In the genomic region with DNA sequence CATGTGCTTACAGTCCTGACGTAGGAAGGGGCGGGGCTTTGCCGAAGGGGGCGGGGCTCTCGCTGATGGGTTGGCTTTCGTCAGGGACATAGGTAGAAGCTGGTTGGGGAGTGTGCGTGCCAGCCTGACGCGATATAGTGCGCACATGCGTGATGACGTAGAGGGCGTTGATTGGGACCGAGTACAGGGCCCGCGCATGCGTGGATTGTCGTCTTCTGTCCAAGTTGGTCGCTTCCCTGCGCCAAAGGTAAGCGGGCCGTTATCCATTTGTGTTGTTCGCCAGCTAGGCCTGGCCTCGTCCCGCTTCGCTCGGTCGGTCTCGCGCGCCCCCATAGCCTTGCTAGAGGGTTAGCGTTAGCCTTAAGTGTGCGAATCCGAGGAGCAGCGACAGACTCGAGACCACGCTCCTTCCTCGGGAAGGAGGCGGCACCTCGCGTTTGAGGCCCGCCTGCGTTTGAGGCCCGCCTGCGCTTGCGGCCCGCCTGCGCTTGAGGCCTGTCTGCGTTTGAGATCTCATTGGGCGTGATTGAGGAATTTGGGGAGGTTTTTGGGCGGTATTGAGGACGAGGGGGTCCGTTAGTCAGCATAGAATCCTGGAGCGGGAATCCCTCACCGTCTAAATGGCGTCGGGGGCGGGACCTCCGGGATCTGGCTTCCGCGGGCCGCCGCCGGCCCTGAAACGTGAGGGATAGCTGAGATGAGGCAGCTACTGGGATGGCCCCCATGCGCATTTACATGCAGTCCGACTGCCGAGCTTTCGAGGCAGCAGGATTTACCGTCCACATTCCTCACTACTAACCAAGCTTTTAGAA, we compare ENCODE assay signal across 1 cellular context.
TF ChIP-seq lines count a peak whose summit lies in the region.

A gene (plus strand): TSS at position 197 of the 812 bp plus-strand sequence. CDS start 710 bp downstream, outside the sequence.

TF ChIP-seq in K562, 482 proteins besides CTCF, POLR2A, EP300 and RAD21 (continued from another document and continues in another):
- TF ChIP-seq, protein P1, sequence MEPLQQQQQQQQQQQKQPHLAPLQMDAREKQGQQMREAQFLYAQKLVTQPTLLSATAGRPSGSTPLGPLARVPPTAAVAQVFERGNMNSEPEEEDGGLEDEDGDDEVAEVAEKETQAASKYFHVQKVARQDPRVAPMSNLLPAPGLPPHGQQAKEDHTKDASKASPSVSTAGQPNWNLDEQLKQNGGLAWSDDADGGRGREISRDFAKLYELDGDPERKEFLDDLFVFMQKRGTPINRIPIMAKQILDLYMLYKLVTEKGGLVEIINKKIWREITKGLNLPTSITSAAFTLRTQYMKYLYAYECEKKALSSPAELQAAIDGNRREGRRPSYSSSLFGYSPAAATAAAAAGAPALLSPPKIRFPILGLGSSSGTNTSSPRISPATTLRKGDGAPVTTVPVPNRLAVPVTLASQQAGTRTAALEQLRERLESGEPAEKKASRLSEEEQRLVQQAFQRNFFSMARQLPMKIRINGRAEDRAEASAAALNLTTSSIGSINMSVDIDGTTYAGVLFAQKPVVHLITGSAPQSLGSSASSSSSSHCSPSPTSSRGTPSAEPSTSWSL (CRISPR knock-in tag; IDR thresholded peaks at IDR 0.05; ENCODE audit: borderline replicate concordance) = no peak
- no peak for TF ChIP-seq ZNF764 (CRISPR knock-in tag; IDR thresholded peaks at IDR 0.05; ENCODE audit: low read depth)
- no peak for TF ChIP-seq ZNF778 (CRISPR knock-in tag; IDR thresholded peaks at IDR 0.05)
- TF ChIP-seq, protein P2, sequence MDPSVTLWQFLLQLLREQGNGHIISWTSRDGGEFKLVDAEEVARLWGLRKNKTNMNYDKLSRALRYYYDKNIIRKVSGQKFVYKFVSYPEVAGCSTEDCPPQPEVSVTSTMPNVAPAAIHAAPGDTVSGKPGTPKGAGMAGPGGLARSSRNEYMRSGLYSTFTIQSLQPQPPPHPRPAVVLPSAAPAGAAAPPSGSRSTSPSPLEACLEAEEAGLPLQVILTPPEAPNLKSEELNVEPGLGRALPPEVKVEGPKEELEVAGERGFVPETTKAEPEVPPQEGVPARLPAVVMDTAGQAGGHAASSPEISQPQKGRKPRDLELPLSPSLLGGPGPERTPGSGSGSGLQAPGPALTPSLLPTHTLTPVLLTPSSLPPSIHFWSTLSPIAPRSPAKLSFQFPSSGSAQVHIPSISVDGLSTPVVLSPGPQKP (CRISPR knock-in tag; IDR thresholded peaks at IDR 0.05) = no peak
- TF ChIP-seq, protein P3, sequence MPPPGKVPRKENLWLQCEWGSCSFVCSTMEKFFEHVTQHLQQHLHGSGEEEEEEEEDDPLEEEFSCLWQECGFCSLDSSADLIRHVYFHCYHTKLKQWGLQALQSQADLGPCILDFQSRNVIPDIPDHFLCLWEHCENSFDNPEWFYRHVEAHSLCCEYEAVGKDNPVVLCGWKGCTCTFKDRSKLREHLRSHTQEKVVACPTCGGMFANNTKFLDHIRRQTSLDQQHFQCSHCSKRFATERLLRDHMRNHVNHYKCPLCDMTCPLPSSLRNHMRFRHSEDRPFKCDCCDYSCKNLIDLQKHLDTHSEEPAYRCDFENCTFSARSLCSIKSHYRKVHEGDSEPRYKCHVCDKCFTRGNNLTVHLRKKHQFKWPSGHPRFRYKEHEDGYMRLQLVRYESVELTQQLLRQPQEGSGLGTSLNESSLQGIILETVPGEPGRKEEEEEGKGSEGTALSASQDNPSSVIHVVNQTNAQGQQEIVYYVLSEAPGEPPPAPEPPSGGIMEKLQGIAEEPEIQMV (tag; conservative IDR thresholded peaks at IDR 0.05; ENCODE audit: low read depth) = no peak
- TF ChIP-seq, protein P4, sequence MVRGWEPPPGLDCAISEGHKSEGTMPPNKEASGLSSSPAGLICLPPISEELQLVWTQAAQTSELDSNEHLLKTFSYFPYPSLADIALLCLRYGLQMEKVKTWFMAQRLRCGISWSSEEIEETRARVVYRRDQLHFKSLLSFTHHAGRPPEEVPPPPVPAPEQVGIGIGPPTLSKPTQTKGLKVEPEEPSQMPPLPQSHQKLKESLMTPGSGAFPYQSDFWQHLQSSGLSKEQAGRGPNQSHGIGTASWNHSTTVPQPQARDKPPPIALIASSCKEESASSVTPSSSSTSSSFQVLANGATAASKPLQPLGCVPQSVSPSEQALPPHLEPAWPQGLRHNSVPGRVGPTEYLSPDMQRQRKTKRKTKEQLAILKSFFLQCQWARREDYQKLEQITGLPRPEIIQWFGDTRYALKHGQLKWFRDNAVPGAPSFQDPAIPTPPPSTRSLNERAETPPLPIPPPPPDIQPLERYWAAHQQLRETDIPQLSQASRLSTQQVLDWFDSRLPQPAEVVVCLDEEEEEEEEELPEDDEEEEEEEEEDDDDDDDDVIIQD (CRISPR knock-in tag; IDR thresholded peaks at IDR 0.05) = no peak
- no peak for TF ChIP-seq HNRNPH1 (optimal IDR thresholded peaks at IDR 0.05; ENCODE audit: low read depth, low read length)
- TF ChIP-seq, protein P5, sequence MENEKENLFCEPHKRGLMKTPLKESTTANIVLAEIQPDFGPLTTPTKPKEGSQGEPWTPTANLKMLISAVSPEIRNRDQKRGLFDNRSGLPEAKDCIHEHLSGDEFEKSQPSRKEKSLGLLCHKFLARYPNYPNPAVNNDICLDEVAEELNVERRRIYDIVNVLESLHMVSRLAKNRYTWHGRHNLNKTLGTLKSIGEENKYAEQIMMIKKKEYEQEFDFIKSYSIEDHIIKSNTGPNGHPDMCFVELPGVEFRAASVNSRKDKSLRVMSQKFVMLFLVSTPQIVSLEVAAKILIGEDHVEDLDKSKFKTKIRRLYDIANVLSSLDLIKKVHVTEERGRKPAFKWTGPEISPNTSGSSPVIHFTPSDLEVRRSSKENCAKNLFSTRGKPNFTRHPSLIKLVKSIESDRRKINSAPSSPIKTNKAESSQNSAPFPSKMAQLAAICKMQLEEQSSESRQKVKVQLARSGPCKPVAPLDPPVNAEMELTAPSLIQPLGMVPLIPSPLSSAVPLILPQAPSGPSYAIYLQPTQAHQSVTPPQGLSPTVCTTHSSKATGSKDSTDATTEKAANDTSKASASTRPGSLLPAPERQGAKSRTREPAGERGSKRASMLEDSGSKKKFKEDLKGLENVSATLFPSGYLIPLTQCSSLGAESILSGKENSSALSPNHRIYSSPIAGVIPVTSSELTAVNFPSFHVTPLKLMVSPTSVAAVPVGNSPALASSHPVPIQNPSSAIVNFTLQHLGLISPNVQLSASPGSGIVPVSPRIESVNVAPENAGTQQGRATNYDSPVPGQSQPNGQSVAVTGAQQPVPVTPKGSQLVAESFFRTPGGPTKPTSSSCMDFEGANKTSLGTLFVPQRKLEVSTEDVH (IDR thresholded peaks at IDR 0.05; ENCODE audit: low read depth, partially characterized antibody) = no peak
- TF ChIP-seq, protein P6, sequence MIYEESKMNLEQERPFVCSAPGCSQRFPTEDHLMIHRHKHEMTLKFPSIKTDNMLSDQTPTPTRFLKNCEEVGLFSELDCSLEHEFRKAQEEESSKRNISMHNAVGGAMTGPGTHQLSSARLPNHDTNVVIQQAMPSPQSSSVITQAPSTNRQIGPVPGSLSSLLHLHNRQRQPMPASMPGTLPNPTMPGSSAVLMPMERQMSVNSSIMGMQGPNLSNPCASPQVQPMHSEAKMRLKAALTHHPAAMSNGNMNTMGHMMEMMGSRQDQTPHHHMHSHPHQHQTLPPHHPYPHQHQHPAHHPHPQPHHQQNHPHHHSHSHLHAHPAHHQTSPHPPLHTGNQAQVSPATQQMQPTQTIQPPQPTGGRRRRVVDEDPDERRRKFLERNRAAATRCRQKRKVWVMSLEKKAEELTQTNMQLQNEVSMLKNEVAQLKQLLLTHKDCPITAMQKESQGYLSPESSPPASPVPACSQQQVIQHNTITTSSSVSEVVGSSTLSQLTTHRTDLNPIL (CRISPR knock-in tag; IDR thresholded peaks at IDR 0.05) = no peak
- TF ChIP-seq, protein P7, sequence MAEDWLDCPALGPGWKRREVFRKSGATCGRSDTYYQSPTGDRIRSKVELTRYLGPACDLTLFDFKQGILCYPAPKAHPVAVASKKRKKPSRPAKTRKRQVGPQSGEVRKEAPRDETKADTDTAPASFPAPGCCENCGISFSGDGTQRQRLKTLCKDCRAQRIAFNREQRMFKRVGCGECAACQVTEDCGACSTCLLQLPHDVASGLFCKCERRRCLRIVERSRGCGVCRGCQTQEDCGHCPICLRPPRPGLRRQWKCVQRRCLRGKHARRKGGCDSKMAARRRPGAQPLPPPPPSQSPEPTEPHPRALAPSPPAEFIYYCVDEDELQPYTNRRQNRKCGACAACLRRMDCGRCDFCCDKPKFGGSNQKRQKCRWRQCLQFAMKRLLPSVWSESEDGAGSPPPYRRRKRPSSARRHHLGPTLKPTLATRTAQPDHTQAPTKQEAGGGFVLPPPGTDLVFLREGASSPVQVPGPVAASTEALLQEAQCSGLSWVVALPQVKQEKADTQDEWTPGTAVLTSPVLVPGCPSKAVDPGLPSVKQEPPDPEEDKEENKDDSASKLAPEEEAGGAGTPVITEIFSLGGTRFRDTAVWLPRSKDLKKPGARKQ (CRISPR knock-in tag; IDR thresholded peaks at IDR 0.05) = no peak
- no peak for TF ChIP-seq ETV6 (IDR thresholded peaks at IDR 0.05; ENCODE audit: borderline replicate concordance in 1 of 2, low read depth in 2 of 2, low read length in 1 of 2)
- TF ChIP-seq ETV6 (CRISPR knock-in tag; IDR thresholded peaks at IDR 0.05; ENCODE audit: borderline replicate concordance) = no peak
- TF ChIP-seq RBM22 (IDR thresholded peaks at IDR 0.05; ENCODE audit: low read depth, low read length, poor library complexity, severe bottlenecking) = no peak
- no peak for TF ChIP-seq HNRNPUL1 (IDR thresholded peaks at IDR 0.05; ENCODE audit: low read length)
- no peak for TF ChIP-seq SOX6 (IDR thresholded peaks at IDR 0.05)
- TF ChIP-seq HMG20B (CRISPR knock-in tag; IDR thresholded peaks at IDR 0.05) = no peak
- TF ChIP-seq, protein P8, sequence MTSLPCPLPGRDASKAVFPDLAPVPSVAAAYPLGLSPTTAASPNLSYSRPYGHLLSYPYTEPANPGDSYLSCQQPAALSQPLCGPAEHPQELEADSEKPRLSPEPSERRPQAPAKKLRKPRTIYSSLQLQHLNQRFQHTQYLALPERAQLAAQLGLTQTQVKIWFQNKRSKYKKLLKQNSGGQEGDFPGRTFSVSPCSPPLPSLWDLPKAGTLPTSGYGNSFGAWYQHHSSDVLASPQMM (CRISPR knock-in tag; IDR thresholded peaks at IDR 0.05) = no peak
- no peak for TF ChIP-seq CCNT2 (IDR thresholded peaks at IDR 0.05; ENCODE audit: borderline replicate concordance, extremely low read depth, insufficient read length, low read depth, low read length)
- no peak for TF ChIP-seq CBX5 (IDR thresholded peaks at IDR 0.05; ENCODE audit: borderline replicate concordance, low read depth)
- no peak for TF ChIP-seq TRIM28 (IDR thresholded peaks at IDR 0.05)
- TF ChIP-seq, protein P9, sequence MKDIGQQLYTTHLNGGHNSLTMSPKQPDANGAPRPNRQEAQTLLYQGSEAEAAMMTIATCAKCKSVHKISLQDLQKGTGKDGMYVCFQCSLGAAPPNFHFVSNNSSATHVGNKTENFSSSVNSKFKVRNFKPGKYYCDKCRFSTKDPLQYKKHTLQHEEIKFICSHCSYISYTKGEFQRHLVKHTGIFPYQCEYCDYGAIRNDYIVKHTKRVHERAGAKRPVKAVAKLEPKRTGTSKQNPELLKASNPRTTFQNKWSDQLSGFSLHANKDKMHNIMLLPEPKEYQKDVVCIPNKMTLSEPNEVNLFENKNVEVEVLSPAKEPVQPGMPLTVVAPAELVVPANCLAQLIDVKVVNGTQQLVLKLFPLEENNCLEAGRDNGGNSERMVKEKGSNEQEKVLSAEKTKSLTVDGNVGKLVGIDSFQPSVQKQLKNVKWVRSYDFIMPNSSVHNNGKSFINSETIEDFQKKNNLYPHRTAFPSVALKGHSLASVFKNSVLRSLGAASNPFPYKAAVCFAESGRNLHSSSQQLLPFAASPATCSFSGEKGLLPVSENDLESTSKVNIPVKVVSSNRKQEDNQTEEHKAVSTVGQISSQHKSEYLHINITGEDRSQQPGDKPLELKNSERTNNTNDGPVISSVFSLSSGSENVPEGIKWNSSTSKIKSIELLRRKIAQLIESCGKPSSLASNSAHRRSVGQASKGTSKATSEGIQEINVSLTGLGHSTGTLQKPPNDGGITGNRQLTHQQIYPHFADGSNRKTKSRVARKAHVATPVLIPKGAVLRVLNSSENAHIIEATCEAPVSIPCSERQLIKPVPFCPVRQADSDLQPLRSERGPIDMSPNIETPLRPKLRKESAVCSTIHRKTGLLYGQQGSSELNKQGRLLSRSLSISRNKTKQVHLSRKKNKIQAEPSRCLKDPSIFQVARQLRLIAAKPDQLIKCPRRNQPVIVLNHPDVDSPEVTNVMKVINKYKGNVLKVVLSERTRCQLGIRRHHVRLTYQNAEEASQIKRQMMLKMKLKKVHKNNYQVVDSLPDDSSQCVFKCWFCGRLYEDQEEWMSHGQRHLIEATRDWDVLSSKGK (CRISPR knock-in tag; IDR thresholded peaks at IDR 0.05) = no peak
- TF ChIP-seq SRSF9 (IDR thresholded peaks at IDR 0.05; ENCODE audit: borderline replicate concordance, low read depth, low read length) = no peak
- no peak for TF ChIP-seq ETV5 (CRISPR knock-in tag; IDR thresholded peaks at IDR 0.05; ENCODE audit: low read depth)
- TF ChIP-seq NCOR1 (IDR thresholded peaks at IDR 0.05) = no peak
- TF ChIP-seq, protein P10, sequence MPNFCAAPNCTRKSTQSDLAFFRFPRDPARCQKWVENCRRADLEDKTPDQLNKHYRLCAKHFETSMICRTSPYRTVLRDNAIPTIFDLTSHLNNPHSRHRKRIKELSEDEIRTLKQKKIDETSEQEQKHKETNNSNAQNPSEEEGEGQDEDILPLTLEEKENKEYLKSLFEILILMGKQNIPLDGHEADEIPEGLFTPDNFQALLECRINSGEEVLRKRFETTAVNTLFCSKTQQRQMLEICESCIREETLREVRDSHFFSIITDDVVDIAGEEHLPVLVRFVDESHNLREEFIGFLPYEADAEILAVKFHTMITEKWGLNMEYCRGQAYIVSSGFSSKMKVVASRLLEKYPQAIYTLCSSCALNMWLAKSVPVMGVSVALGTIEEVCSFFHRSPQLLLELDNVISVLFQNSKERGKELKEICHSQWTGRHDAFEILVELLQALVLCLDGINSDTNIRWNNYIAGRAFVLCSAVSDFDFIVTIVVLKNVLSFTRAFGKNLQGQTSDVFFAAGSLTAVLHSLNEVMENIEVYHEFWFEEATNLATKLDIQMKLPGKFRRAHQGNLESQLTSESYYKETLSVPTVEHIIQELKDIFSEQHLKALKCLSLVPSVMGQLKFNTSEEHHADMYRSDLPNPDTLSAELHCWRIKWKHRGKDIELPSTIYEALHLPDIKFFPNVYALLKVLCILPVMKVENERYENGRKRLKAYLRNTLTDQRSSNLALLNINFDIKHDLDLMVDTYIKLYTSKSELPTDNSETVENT (CRISPR knock-in tag; IDR thresholded peaks at IDR 0.05) = 0 out of 2 replicates have a peak, but pooled peaks have one; percentile 42
- TF ChIP-seq, protein P11, sequence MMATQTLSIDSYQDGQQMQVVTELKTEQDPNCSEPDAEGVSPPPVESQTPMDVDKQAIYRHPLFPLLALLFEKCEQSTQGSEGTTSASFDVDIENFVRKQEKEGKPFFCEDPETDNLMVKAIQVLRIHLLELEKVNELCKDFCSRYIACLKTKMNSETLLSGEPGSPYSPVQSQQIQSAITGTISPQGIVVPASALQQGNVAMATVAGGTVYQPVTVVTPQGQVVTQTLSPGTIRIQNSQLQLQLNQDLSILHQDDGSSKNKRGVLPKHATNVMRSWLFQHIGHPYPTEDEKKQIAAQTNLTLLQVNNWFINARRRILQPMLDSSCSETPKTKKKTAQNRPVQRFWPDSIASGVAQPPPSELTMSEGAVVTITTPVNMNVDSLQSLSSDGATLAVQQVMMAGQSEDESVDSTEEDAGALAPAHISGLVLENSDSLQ (IDR thresholded peaks at IDR 0.05) = peak; percentile 92
- TF ChIP-seq ZNF324 (CRISPR knock-in tag; IDR thresholded peaks at IDR 0.05) = no peak
- TF ChIP-seq TAF7 (tag; IDR thresholded peaks at IDR 0.05) = peak; percentile 59
- TF ChIP-seq, protein P12, sequence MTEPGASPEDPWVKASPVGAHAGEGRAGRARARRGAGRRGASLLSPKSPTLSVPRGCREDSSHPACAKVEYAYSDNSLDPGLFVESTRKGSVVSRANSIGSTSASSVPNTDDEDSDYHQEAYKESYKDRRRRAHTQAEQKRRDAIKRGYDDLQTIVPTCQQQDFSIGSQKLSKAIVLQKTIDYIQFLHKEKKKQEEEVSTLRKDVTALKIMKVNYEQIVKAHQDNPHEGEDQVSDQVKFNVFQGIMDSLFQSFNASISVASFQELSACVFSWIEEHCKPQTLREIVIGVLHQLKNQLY (CRISPR knock-in tag; conservative IDR thresholded peaks at IDR 0.05) = no peak
